ENCODE assay signal across 9 cellular contexts in genomic region chr2:107731435-107731834, GRCh38.
"Had no signal": no experiment of that assay in that cellular context is flagged by ENCODE, and none has a peak within 500 bp of the region (broad histone marks: within the 10 kb centered on the region; RNA-seq: fewer than 3 reads in every experiment).

No MANE protein-coding gene starts in this region.

- H3K9me3 ChIP-seq: HAP-1 had no signal

- H3K9me3 Mint-ChIP-seq: HFFc6 had no signal

- H3K4me2 ChIP-seq: KMS-11 had no signal

- H3K4me1 ChIP-seq: HAP-1 had no signal

- H3K36me3 ChIP-seq: HAP-1 had no signal

- H2AFZ ChIP-seq: GM23248 had no signal

- DNase-seq: GOT3, H7, HFFc6, IMR-90, KBM-7 had no signal

- H3K9ac ChIP-seq: GM23248, KMS-11 had no signal

- H3K27ac Mint-ChIP-seq: HFFc6 had no signal

- H3K4me3 Mint-ChIP-seq: HFFc6 had no signal

- H3K4me3 ChIP-seq: GM23248, HAP-1 had no signal

- ATAC-seq: HCT116 had no signal

- H3K27ac ChIP-seq: GM23248, KMS-11 had no signal
